ENCODE assay signal across 17 cellular contexts in genomic region chr13:44156294-44156658, GRCh38.
DNase-seq lines count a peak whose midpoint lies in the region; ATAC-seq and TF ChIP-seq lines count a peak whose summit lies in the region.
"Had no signal": no experiment of that assay in that cellular context is flagged by ENCODE, and none has a peak within 500 bp of the region (broad histone marks: within the 10 kb centered on the region; RNA-seq: fewer than 3 reads in every experiment).

No MANE protein-coding gene starts in this region.

- ATAC-seq in T-helper 17 cell, result no peak
- ATAC-seq: naive thymus-derived CD4-positive, alpha-beta T cell had no signal

- H3K9me3 Mint-ChIP-seq in nephron progenitor cell, result no peaks in the 10 kb centered on the region
- H3K9me3 Mint-ChIP-seq: activated naive CD4-positive, alpha-beta T cell treated with anti-CD3 and anti-CD28 coated beads, Interleukin-2, amount 10 ng/mL, durations not matched to agents 7 days and 5 days had no signal

- intact Hi-C loops in dorsolateral prefrontal cortex (cut with DNase I) (no loop called here), tibial artery (cut with DNase I; ENCODE audit: low total_unique reads) (loop anchor here (5.0 kb wide), 1 partner anchor 81 kb away; no protein-coding TSS in a partner anchor)

- no peaks in the 10 kb centered on the region for H3K36me3 ChIP-seq in tibial artery

- no peaks in the 10 kb centered on the region for H3K27me3 ChIP-seq in dorsolateral prefrontal cortex
- H3K27me3 ChIP-seq in tibial artery, result no peaks in the 10 kb centered on the region

- H3K27me3 Mint-ChIP-seq in nephron progenitor cell (ENCODE audit: low read depth, poor library complexity), result peaks cover 14% of the 10 kb centered on the region
- H3K27me3 Mint-ChIP-seq in T-helper 17 cell, result peaks cover 35% of the 10 kb centered on the region

- TF ChIP-seq CTCF in dorsolateral prefrontal cortex (IDR thresholded peaks at IDR 0.05 in 54 of 56, conservative IDR thresholded peaks at IDR 0.05 in 2 of 56; ENCODE audit: low read depth in 1 of 56, partially characterized antibody in 56 of 56), result no peak
- TF ChIP-seq CTCF in nephron progenitor cell (IDR thresholded peaks at IDR 0.05), result no peak
- no peak for TF ChIP-seq CTCF in tibial artery (IDR thresholded peaks at IDR 0.05)

- H3K36me3 Mint-ChIP-seq in nephron progenitor cell (ENCODE audit: low read depth) (no peaks in the 10 kb centered on the region), T-helper 17 cell (ENCODE audit: low read depth) (peaks cover 3% of the 10 kb centered on the region)
- H3K36me3 Mint-ChIP-seq: activated naive CD4-positive, alpha-beta T cell treated with anti-CD3 and anti-CD28 coated beads, Interleukin-2, amount 10 ng/mL, durations not matched to agents 7 days and 5 days; CD14-positive monocyte; naive thymus-derived CD4-positive, alpha-beta T cell had no signal

- peaks cover 4 to 86% (median 61%) of the 10 kb centered on the region in 4 donors for H3K4me1 ChIP-seq in tibial artery

- H3K4me1 Mint-ChIP-seq in nephron progenitor cell, result peaks cover 96% of the 10 kb centered on the region
- H3K4me1 Mint-ChIP-seq in T-helper 17 cell, result no peaks in the 10 kb centered on the region
- H3K4me1 Mint-ChIP-seq: activated naive CD4-positive, alpha-beta T cell treated with anti-CD3 and anti-CD28 coated beads, Interleukin-2, amount 10 ng/mL, durations not matched to agents 7 days and 5 days; naive thymus-derived CD4-positive, alpha-beta T cell had no signal

- peak overlapping the region; percentile 92 for H3K27ac Mint-ChIP-seq in nephron progenitor cell
- no peak overlapping the region for H3K27ac Mint-ChIP-seq in T-helper 17 cell
- H3K27ac Mint-ChIP-seq: activated naive CD4-positive, alpha-beta T cell treated with anti-CD3 and anti-CD28 coated beads, Interleukin-2, amount 10 ng/mL, durations not matched to agents 7 days and 5 days; naive thymus-derived CD4-positive, alpha-beta T cell had no signal

- H3K4me3 Mint-ChIP-seq in nephron progenitor cell, result peak overlapping the region; percentile 65
- H3K4me3 Mint-ChIP-seq in T-helper 17 cell, result no peak overlapping the region
- H3K4me3 Mint-ChIP-seq: activated naive CD4-positive, alpha-beta T cell treated with anti-CD3 and anti-CD28 coated beads, Interleukin-2, amount 10 ng/mL, durations not matched to agents 7 days and 5 days; naive thymus-derived CD4-positive, alpha-beta T cell had no signal

- H3K9me3 ChIP-seq in tibial artery (no peaks in the 10 kb centered on the region), T-helper 17 cell (ENCODE audit: control insufficient read depth, low read length, poor library complexity, severe bottlenecking) (no peaks in the 10 kb centered on the region)

- peak overlapping the region in 30 of 59 donors; percentile 2 to 57 (median 35) for H3K4me3 ChIP-seq in dorsolateral prefrontal cortex
- H3K4me3 ChIP-seq in tibial artery, result peak overlapping the region; percentile 32 to 39

- H3K27ac ChIP-seq in dorsolateral prefrontal cortex (peak overlapping the region in 57 of 59 donors; percentile 40 to 92 (median 82)), tibial artery (peak overlapping the region; percentile 90 to 91)

- DNase-seq in DMS79 treated with DMSO at 0.1 percent for 48 hours (lab: John Stamatoyannopoulos, UW) (peak; percentile 43), DMS79 (lab: John Stamatoyannopoulos, UW) (no peak), dorsolateral prefrontal cortex (no peak), nephron progenitor cell (no peak), tibial artery (no peak), Kasumi-1 (lab: John Stamatoyannopoulos, UW) (no peak), T-helper 17 cell (no peak), GDM1 (lab: John Stamatoyannopoulos, UW) (no peak)
- DNase-seq: 8988T; activated CD4-positive, alpha-beta T cell treated with anti-CD3 and anti-CD28 coated beads for 1 hour; activated naive CD4-positive, alpha-beta T cell treated with anti-CD3 and anti-CD28 coated beads, Interleukin-2, amount 10 ng/mL, durations not matched to agents 7 days and 5 days; central memory CD4-positive, alpha-beta T cell; DND-41; kidney glomerular epithelial cell; naive thymus-derived CD4-positive, alpha-beta T cell; stimulated activated CD4-positive, alpha-beta T cell treated with anti-CD3 and anti-CD28 coated beads, Interleukin-4, amount 100 ng/mL, for 4 hours had no signal
